In genomic region chr1:605279-605678, GRCh38 we compare ENCODE assay signal across 8 cellular contexts.
DNase-seq lines count a peak whose midpoint lies in the region; ATAC-seq lines count a peak whose summit lies in the region.
"Not testable (repeated sequence)": the region's sequence is repeated elsewhere in the genome, so short reads cannot be mapped to it uniquely, and the experiment has no call there.

No MANE protein-coding gene starts in this region.

- not testable (repeated sequence) for H3K4me1 Mint-ChIP-seq in CD8-positive, alpha-beta memory T cell; dendritic cell treated with granulocyte-macrophage colony-stimulating factor and Interleukin-4, amounts not matched to agents 40 ng/mL and 50 ng/mL, for 4 days (ENCODE audit: low read depth)

- peak overlapping the region in 1 of 7 donors; percentile 11 for H3K4me3 Mint-ChIP-seq in CD8-positive, alpha-beta memory T cell
- H3K4me3 Mint-ChIP-seq in dendritic cell treated with granulocyte-macrophage colony-stimulating factor and Interleukin-4, amounts not matched to agents 40 ng/mL and 50 ng/mL, for 4 days = peak overlapping the region; percentile 78

- H3K27ac Mint-ChIP-seq in CD8-positive, alpha-beta memory T cell = not testable (repeated sequence)
- peak overlapping the region; percentile 52 for H3K27ac Mint-ChIP-seq in dendritic cell treated with granulocyte-macrophage colony-stimulating factor and Interleukin-4, amounts not matched to agents 40 ng/mL and 50 ng/mL, for 4 days

- H3K9me3 ChIP-seq in CD8-positive, alpha-beta memory T cell (ENCODE audit: low read length) = not testable (repeated sequence)

- not testable (repeated sequence) for ATAC-seq in left colon; stimulated activated naive CD8-positive, alpha-beta T cell treated with anti-CD3 and anti-CD28 coated beads, Interleukin-15, Interleukin-2, amounts not matched to agents 100 U/mL and 50 U/mL, for 24 hours

- H3K4me3 ChIP-seq in CD8-positive, alpha-beta memory T cell (ENCODE audit: low read length) = not testable (repeated sequence)

- POLR2A ChIA-PET in CD8-positive, alpha-beta memory T cell (lab: Charles Lee) = not testable (repeated sequence)

- CTCF ChIA-PET in CD8-positive, alpha-beta memory T cell (lab: Charles Lee) = not testable (repeated sequence)

- DNase-seq in CD8-positive, alpha-beta memory T cell = peak in 3 of 5 donors; percentile 13 to 46 (median 30)
- DNase-seq in activated CD4-positive, CD25-positive, alpha-beta regulatory T cell treated with anti-CD3 and anti-CD28 coated beads, Interleukin-2, amount 50 U/mL, for 72 hours = peak; percentile 17
- DNase-seq in activated CD8-positive, alpha-beta memory T cell treated with anti-CD3 and anti-CD28 coated beads, Interleukin-2, amount 50 U/mL, for 4 hours = peak; percentile 35
- peak; percentile 32 for DNase-seq in activated naive CD4-positive, alpha-beta T cell treated with Interleukin-2 at 50 U/mL for 16 hours
- peak; percentile 13 to 19 for DNase-seq in left colon
- peak; percentile 10 for DNase-seq in stimulated activated CD4-positive, alpha-beta T cell treated with anti-CD3 and anti-CD28 coated beads, Interleukin-12 subunit alpha, Interleukin-12 subunit beta, amount 100 ng/mL, for 4 hours
- peak; percentile 41 for DNase-seq in stimulated activated naive CD8-positive, alpha-beta T cell treated with anti-CD3 and anti-CD28 coated beads, Interleukin-15, Interleukin-2, amounts not matched to agents 100 U/mL and 50 U/mL, for 24 hours

- H3K36me3 ChIP-seq in CD8-positive, alpha-beta memory T cell (ENCODE audit: insufficient read depth, low read length) = not testable (repeated sequence)

- not testable (repeated sequence) for H3K27ac ChIP-seq in CD8-positive, alpha-beta memory T cell (ENCODE audit: low read depth, low read length)

- not testable (repeated sequence) for H3K36me3 Mint-ChIP-seq in CD8-positive, alpha-beta memory T cell; dendritic cell treated with granulocyte-macrophage colony-stimulating factor and Interleukin-4, amounts not matched to agents 40 ng/mL and 50 ng/mL, for 4 days (ENCODE audit: low read depth)

- not testable (repeated sequence) for H3K9me3 Mint-ChIP-seq in CD8-positive, alpha-beta memory T cell; dendritic cell treated with granulocyte-macrophage colony-stimulating factor and Interleukin-4, amounts not matched to agents 40 ng/mL and 50 ng/mL, for 4 days

- H3K4me1 ChIP-seq in CD8-positive, alpha-beta memory T cell (ENCODE audit: insufficient read depth, low read length) = not testable (repeated sequence)

- intact Hi-C loops in dendritic cell treated with granulocyte-macrophage colony-stimulating factor and Interleukin-4, amounts not matched to agents 40 ng/mL and 50 ng/mL, for 4 days (cut with micrococcal nuclease); left colon (cut with DNase I, micrococcal nuclease): not testable (repeated sequence)

- H3K27me3 ChIP-seq in CD8-positive, alpha-beta memory T cell (ENCODE audit: insufficient read depth, low read length, poor library complexity, severe bottlenecking) = not testable (repeated sequence)

- H3K27me3 Mint-ChIP-seq in CD8-positive, alpha-beta memory T cell; dendritic cell treated with granulocyte-macrophage colony-stimulating factor and Interleukin-4, amounts not matched to agents 40 ng/mL and 50 ng/mL, for 4 days: not testable (repeated sequence)
